1 cellular context compared by ENCODE assay signal in the genomic region with DNA sequence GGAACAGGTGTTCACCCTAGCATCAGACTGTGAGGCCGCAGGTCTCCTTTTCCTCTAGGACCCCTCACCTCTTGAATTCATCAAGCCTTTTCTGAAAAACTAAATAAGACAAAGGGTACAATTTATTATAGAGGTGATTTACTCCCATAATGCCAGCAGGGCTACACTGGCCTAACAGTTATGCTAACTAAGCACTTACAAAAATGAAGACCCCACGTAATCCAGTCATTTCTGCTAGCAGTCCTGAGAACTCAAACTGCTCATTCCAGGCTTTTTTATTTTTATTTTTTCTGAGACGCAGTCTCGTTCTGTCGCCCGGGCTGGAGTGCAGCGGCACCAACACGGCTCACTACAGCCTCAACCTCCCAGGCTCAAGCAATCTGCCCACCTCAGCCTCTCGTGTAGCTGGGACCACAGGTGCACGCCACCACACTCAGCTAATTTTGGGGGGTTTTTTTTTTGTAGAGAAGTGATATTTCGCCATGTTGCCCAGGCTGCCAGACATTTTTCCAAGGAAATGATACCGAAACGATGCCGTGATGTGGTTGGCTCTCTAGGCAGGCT.
TF ChIP-seq lines count a peak whose summit lies in the region.

No MANE protein-coding gene starts in this region.

TF ChIP-seq in GM23338, 12 proteins besides CTCF, POLR2A, EP300 and RAD21 (continued from another document):
- TF ChIP-seq, protein P1, sequence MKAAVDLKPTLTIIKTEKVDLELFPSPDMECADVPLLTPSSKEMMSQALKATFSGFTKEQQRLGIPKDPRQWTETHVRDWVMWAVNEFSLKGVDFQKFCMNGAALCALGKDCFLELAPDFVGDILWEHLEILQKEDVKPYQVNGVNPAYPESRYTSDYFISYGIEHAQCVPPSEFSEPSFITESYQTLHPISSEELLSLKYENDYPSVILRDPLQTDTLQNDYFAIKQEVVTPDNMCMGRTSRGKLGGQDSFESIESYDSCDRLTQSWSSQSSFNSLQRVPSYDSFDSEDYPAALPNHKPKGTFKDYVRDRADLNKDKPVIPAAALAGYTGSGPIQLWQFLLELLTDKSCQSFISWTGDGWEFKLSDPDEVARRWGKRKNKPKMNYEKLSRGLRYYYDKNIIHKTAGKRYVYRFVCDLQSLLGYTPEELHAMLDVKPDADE (IDR thresholded peaks at IDR 0.05), result no peak
- TF ChIP-seq STAT1 (IDR thresholded peaks at IDR 0.05; ENCODE audit: unreplicated experiment) (no peak), NANOG (IDR thresholded peaks at IDR 0.05; ENCODE audit: borderline replicate concordance) (no peak), ZNF114 (CRISPR knock-in tag; IDR thresholded peaks at IDR 0.05) (no peak), EZH2phosphoT487 (IDR thresholded peaks at IDR 0.05; ENCODE audit: unreplicated experiment) (no peak), POLR2AphosphoS5 (IDR thresholded peaks at IDR 0.05; ENCODE audit: low read depth) (no peak), ZNF331 (CRISPR knock-in tag; IDR thresholded peaks at IDR 0.05; ENCODE audit: low read depth) (no peak)
- TF ChIP-seq, protein P2, sequence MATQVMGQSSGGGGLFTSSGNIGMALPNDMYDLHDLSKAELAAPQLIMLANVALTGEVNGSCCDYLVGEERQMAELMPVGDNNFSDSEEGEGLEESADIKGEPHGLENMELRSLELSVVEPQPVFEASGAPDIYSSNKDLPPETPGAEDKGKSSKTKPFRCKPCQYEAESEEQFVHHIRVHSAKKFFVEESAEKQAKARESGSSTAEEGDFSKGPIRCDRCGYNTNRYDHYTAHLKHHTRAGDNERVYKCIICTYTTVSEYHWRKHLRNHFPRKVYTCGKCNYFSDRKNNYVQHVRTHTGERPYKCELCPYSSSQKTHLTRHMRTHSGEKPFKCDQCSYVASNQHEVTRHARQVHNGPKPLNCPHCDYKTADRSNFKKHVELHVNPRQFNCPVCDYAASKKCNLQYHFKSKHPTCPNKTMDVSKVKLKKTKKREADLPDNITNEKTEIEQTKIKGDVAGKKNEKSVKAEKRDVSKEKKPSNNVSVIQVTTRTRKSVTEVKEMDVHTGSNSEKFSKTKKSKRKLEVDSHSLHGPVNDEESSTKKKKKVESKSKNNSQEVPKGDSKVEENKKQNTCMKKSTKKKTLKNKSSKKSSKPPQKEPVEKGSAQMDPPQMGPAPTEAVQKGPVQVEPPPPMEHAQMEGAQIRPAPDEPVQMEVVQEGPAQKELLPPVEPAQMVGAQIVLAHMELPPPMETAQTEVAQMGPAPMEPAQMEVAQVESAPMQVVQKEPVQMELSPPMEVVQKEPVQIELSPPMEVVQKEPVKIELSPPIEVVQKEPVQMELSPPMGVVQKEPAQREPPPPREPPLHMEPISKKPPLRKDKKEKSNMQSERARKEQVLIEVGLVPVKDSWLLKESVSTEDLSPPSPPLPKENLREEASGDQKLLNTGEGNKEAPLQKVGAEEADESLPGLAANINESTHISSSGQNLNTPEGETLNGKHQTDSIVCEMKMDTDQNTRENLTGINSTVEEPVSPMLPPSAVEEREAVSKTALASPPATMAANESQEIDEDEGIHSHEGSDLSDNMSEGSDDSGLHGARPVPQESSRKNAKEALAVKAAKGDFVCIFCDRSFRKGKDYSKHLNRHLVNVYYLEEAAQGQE (IDR thresholded peaks at IDR 0.05; ENCODE audit: unreplicated experiment), result no peak
- TF ChIP-seq, protein P3, sequence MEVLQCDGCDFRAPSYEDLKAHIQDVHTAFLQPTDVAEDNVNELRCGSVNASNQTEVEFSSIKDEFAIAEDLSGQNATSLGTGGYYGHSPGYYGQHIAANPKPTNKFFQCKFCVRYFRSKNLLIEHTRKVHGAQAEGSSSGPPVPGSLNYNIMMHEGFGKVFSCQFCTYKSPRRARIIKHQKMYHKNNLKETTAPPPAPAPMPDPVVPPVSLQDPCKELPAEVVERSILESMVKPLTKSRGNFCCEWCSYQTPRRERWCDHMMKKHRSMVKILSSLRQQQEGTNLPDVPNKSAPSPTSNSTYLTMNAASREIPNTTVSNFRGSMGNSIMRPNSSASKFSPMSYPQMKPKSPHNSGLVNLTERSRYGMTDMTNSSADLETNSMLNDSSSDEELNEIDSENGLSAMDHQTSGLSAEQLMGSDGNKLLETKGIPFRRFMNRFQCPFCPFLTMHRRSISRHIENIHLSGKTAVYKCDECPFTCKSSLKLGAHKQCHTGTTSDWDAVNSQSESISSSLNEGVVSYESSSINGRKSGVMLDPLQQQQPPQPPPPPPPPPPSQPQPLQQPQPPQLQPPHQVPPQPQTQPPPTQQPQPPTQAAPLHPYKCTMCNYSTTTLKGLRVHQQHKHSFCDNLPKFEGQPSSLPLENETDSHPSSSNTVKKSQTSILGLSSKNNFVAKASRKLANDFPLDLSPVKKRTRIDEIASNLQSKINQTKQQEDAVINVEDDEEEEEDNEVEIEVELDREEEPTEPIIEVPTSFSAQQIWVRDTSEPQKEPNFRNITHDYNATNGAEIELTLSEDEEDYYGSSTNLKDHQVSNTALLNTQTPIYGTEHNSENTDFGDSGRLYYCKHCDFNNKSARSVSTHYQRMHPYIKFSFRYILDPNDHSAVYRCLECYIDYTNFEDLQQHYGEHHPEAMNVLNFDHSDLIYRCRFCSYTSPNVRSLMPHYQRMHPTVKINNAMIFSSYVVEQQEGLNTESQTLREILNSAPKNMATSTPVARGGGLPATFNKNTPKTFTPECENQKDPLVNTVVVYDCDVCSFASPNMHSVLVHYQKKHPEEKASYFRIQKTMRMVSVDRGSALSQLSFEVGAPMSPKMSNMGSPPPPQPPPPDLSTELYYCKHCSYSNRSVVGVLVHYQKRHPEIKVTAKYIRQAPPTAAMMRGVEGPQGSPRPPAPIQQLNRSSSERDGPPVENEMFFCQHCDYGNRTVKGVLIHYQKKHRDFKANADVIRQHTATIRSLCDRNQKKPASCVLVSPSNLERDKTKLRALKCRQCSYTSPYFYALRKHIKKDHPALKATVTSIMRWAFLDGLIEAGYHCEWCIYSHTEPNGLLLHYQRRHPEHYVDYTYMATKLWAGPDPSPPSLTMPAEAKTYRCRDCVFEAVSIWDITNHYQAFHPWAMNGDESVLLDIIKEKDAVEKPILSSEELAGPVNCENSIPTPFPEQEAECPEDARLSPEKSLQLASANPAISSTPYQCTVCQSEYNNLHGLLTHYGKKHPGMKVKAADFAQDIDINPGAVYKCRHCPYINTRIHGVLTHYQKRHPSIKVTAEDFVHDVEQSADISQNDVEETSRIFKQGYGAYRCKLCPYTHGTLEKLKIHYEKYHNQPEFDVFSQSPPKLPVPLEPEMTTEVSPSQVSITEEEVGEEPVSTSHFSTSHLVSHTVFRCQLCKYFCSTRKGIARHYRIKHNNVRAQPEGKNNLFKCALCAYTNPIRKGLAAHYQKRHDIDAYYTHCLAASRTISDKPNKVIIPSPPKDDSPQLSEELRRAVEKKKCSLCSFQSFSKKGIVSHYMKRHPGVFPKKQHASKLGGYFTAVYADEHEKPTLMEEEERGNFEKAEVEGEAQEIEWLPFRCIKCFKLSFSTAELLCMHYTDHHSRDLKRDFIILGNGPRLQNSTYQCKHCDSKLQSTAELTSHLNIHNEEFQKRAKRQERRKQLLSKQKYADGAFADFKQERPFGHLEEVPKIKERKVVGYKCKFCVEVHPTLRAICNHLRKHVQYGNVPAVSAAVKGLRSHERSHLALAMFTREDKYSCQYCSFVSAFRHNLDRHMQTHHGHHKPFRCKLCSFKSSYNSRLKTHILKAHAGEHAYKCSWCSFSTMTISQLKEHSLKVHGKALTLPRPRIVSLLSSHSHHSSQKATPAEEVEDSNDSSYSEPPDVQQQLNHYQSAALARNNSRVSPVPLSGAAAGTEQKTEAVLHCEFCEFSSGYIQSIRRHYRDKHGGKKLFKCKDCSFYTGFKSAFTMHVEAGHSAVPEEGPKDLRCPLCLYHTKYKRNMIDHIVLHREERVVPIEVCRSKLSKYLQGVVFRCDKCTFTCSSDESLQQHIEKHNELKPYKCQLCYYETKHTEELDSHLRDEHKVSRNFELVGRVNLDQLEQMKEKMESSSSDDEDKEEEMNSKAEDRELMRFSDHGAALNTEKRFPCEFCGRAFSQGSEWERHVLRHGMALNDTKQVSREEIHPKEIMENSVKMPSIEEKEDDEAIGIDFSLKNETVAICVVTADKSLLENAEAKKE (CRISPR knock-in tag; IDR thresholded peaks at IDR 0.05), result no peak
